21 cellular contexts compared by ENCODE assay signal in the genomic region with DNA sequence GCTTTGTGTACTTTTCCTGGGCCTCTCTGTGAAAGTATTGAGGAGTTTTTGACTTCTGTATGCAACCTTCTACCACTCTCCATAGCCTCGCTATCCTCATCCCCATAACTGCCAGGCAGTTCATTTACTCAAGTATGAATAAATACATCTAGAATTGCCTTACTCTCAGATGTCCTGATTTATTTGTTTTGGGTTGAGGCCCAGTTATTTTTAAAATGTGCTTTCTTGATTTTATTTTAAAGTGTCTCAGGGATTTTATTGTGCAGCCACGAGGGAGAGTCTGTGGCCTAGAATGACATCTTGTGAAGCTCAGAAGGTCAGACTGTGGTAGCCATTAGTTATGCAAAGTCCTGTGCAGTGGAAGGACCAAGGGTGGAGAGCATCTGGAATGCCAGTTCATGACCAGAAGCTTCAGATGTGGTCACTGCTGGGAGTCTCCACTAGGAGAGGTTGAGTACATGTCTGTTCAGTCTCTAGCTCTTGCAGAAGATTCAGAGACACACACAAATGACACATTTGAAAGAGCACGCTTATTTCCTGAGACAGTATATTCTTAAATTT.
"Had no signal": no experiment of that assay in that cellular context is flagged by ENCODE, and none has a peak within 500 bp of the region (broad histone marks: within the 10 kb centered on the region; RNA-seq: fewer than 3 reads in every experiment).

No MANE protein-coding gene starts in this region.

- H3K36me3 ChIP-seq: ascending aorta, gastrocnemius medialis, heart left ventricle, lower lobe of right lung, neural progenitor cell, right lobe of liver, spleen had no signal

- H3K27me3 Mint-ChIP-seq: activated CD4-positive, alpha-beta memory T cell treated with anti-CD3 and anti-CD28 coated beads for 36 hours; activated CD4-positive, alpha-beta T cell treated with anti-CD3 and anti-CD28 coated beads for 36 hours; activated naive CD4-positive, alpha-beta T cell treated with anti-CD3 and anti-CD28 coated beads, Interleukin-2, amount 10 ng/mL, durations not matched to agents 7 days and 5 days; activated T-cell treated with anti-CD3 and anti-CD28 coated beads, Interleukin-2, amount 50 U/mL, for 24 hours; naive B cell; stimulated activated naive CD8-positive, alpha-beta T cell treated with anti-CD3 and anti-CD28 coated beads, Interleukin-15, amount 100 ng/mL, for 72 hours; T-helper 17 cell had no signal

- ATAC-seq: activated CD4-positive, alpha-beta T cell treated with anti-CD3 and anti-CD28 coated beads for 36 hours; gastrocnemius medialis; lower lobe of right lung; right lobe of liver; stimulated activated naive CD8-positive, alpha-beta T cell treated with anti-CD3 and anti-CD28 coated beads, Interleukin-15, amount 100 ng/mL, for 72 hours; T-helper 17 cell had no signal

- H3K4me3 ChIP-seq: ascending aorta, coronary artery, gastrocnemius medialis, heart left ventricle, lower lobe of right lung, neural progenitor cell, right lobe of liver, spleen had no signal

- H3K27ac Mint-ChIP-seq: activated CD4-positive, alpha-beta memory T cell treated with anti-CD3 and anti-CD28 coated beads for 36 hours; activated CD4-positive, alpha-beta T cell treated with anti-CD3 and anti-CD28 coated beads for 36 hours; activated naive CD4-positive, alpha-beta T cell treated with anti-CD3 and anti-CD28 coated beads, Interleukin-2, amount 10 ng/mL, durations not matched to agents 7 days and 5 days; activated T-cell treated with anti-CD3 and anti-CD28 coated beads, Interleukin-2, amount 50 U/mL, for 24 hours; immature natural killer cell; neural progenitor cell; stimulated activated naive CD8-positive, alpha-beta T cell treated with anti-CD3 and anti-CD28 coated beads, Interleukin-15, amount 100 ng/mL, for 72 hours; T-helper 17 cell; type B pancreatic cell had no signal

- H3K27me3 ChIP-seq: ascending aorta, gastrocnemius medialis, heart left ventricle, neural progenitor cell, right lobe of liver, spleen had no signal

- DNase-seq: activated CD4-positive, alpha-beta memory T cell treated with anti-CD3 and anti-CD28 coated beads for 36 hours; activated CD4-positive, alpha-beta T cell treated with anti-CD3 and anti-CD28 coated beads for 36 hours; activated naive CD4-positive, alpha-beta T cell treated with anti-CD3 and anti-CD28 coated beads, Interleukin-2, amount 10 ng/mL, durations not matched to agents 7 days and 5 days; activated T-cell treated with anti-CD3 and anti-CD28 coated beads, Interleukin-2, amount 50 U/mL, for 24 hours; central memory CD4-positive, alpha-beta T cell; effector CD4-positive, alpha-beta T cell; gastrocnemius medialis; heart left ventricle; immature natural killer cell; lower lobe of right lung; midbrain; naive B cell; right lobe of liver; spleen; stimulated activated CD4-positive, alpha-beta T cell treated with anti-CD3 and anti-CD28 coated beads, Interleukin-1b, Interleukin-23, amount 100 ng/mL, for 48 hours; stimulated activated naive CD8-positive, alpha-beta T cell treated with anti-CD3 and anti-CD28 coated beads, Interleukin-15, amount 100 ng/mL, for 72 hours; T-helper 17 cell had no signal

- H3K9me3 ChIP-seq: ascending aorta, gastrocnemius medialis, heart left ventricle, lower lobe of right lung, right lobe of liver had no signal

- H3K36me3 Mint-ChIP-seq: activated CD4-positive, alpha-beta memory T cell treated with anti-CD3 and anti-CD28 coated beads for 36 hours; activated naive CD4-positive, alpha-beta T cell treated with anti-CD3 and anti-CD28 coated beads, Interleukin-2, amount 10 ng/mL, durations not matched to agents 7 days and 5 days; immature natural killer cell; naive B cell; neural progenitor cell; type B pancreatic cell had no signal

- H3K9me3 Mint-ChIP-seq: activated CD4-positive, alpha-beta memory T cell treated with anti-CD3 and anti-CD28 coated beads for 36 hours; neural progenitor cell; type B pancreatic cell had no signal

- H3K4me1 Mint-ChIP-seq: activated CD4-positive, alpha-beta T cell treated with anti-CD3 and anti-CD28 coated beads for 36 hours; activated naive CD4-positive, alpha-beta T cell treated with anti-CD3 and anti-CD28 coated beads, Interleukin-2, amount 10 ng/mL, durations not matched to agents 7 days and 5 days; immature natural killer cell; naive B cell; neural progenitor cell; stimulated activated naive CD8-positive, alpha-beta T cell treated with anti-CD3 and anti-CD28 coated beads, Interleukin-15, amount 100 ng/mL, for 72 hours; T-helper 17 cell had no signal

- H3K27ac ChIP-seq: ascending aorta, coronary artery, gastrocnemius medialis, heart left ventricle, lower lobe of right lung, neural progenitor cell, right lobe of liver, spleen had no signal

- H3K4me1 ChIP-seq: ascending aorta, gastrocnemius medialis, heart left ventricle, lower lobe of right lung, right lobe of liver, spleen had no signal

- H3K4me3 Mint-ChIP-seq: activated CD4-positive, alpha-beta memory T cell treated with anti-CD3 and anti-CD28 coated beads for 36 hours; activated CD4-positive, alpha-beta T cell treated with anti-CD3 and anti-CD28 coated beads for 36 hours; activated naive CD4-positive, alpha-beta T cell treated with anti-CD3 and anti-CD28 coated beads, Interleukin-2, amount 10 ng/mL, durations not matched to agents 7 days and 5 days; activated T-cell treated with anti-CD3 and anti-CD28 coated beads, Interleukin-2, amount 50 U/mL, for 24 hours; immature natural killer cell; naive B cell; neural progenitor cell; stimulated activated naive CD8-positive, alpha-beta T cell treated with anti-CD3 and anti-CD28 coated beads, Interleukin-15, amount 100 ng/mL, for 72 hours; T-helper 17 cell; type B pancreatic cell had no signal
